16 cellular contexts compared by ENCODE assay signal in the genomic region with DNA sequence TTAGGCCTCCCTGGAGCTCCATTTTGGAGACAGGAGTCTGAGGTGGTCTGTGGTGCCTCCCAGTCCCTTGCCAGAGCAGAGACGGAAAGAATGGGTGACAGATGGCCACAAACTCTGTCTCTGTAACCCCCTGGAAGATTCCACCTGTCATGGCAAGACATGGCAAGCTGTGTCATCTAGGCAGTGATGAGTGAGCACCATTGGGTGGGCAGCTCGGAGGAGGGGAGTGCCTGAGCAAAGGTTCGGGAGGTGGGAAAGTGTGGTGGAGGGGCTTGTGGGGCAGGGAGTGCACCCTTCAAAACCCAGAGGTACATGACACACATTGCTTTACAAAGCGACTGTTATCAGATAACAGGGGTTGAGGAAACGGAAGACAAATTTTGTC. TPM values are rescaled to one million over a fixed set of nuclear protein-coding genes. Genes with fewer than 3 reads are reported as not detected.
A peak's percentile ranks its signal among the peaks of the same experiment; 100 is the strongest.
DNase-seq lines count a peak whose midpoint lies in the region; ATAC-seq and TF ChIP-seq lines count a peak whose summit lies in the region.
"Had no signal": no experiment of that assay in that cellular context is flagged by ENCODE, and none has a peak within 500 bp of the region (broad histone marks: within the 10 kb centered on the region; RNA-seq: fewer than 3 reads in every experiment).

No MANE protein-coding gene starts in this region.

- H4K8ac ChIP-seq in trophoblast cell (ENCODE audit: low read depth, low read length), result no peak overlapping the region

- H3K4ac ChIP-seq in trophoblast cell (ENCODE audit: low read depth, low read length), result no peak overlapping the region

- H3K18ac ChIP-seq in trophoblast cell (ENCODE audit: low read length), result peak overlapping the region; percentile 29

- intact Hi-C loops in thyroid gland (cut with DNase I), result no loop called here
- intact Hi-C loops in activated CD4-positive, alpha-beta memory T cell treated with anti-CD3 and anti-CD28 coated beads for 36 hours (cut with micrococcal nuclease), result no loop called here

- WGBS in trophoblast cell (ENCODE audit: extremely low coverage, insufficient coverage, insufficient read length), result no CpG with 5 or more reads among the region's 5 CpGs
- 80 to 85% methylated on average over 5 of the region's 5 CpGs for WGBS in upper lobe of left lung, 2 donors
- WGBS in thyroid gland, 2 donors, result 88 to 93% methylated on average over 5 of the region's 5 CpGs

- no peak overlapping the region for H3K23ac ChIP-seq in trophoblast cell (ENCODE audit: low read length)

- H3K27ac ChIP-seq in trophoblast cell (ENCODE audit: low read depth, low read length), result no peak overlapping the region
- H3K27ac ChIP-seq in upper lobe of left lung, result peak overlapping the region in 3 of 4 donors; percentile 39 to 96 (median 94)
- H3K27ac ChIP-seq in thyroid gland, result no peak overlapping the region
- H3K27ac ChIP-seq: coronary artery, esophagus muscularis mucosa had no signal

- H3K36me3 Mint-ChIP-seq in activated T-cell treated with anti-CD3 and anti-CD28 coated beads, Interleukin-2, amount 50 U/mL, for 24 hours (ENCODE audit: low read depth), result peaks cover 4% of the 10 kb centered on the region
- no peaks in the 10 kb centered on the region for H3K36me3 Mint-ChIP-seq in activated CD4-positive, alpha-beta memory T cell treated with anti-CD3 and anti-CD28 coated beads for 36 hours
- H3K36me3 Mint-ChIP-seq: WTC11 had no signal

- peaks cover 6% of the 10 kb centered on the region for H3K9me3 Mint-ChIP-seq in activated T-cell treated with anti-CD3 and anti-CD28 coated beads, Interleukin-2, amount 50 U/mL, for 24 hours
- H3K9me3 Mint-ChIP-seq in activated CD4-positive, alpha-beta memory T cell treated with anti-CD3 and anti-CD28 coated beads for 36 hours, result peaks cover 2% of the 10 kb centered on the region
- H3K9me3 Mint-ChIP-seq: WTC11 had no signal

- TF ChIP-seq POLR2A in upper lobe of left lung (IDR thresholded peaks at IDR 0.05) (no peak), thyroid gland (IDR thresholded peaks at IDR 0.05) (no peak)

- no peak overlapping the region for H3K14ac ChIP-seq in trophoblast cell (ENCODE audit: low read length)

- H3K9me3 ChIP-seq in trophoblast cell (ENCODE audit: insufficient read depth, low read depth, low read length) (no peaks in the 10 kb centered on the region), upper lobe of left lung (no peaks in the 10 kb centered on the region), thyroid gland (no peaks in the 10 kb centered on the region)
- H3K9me3 ChIP-seq: esophagus muscularis mucosa, left lung had no signal

- peak overlapping the region; percentile 83 for H3K4me3 Mint-ChIP-seq in activated T-cell treated with anti-CD3 and anti-CD28 coated beads, Interleukin-2, amount 50 U/mL, for 24 hours
- H3K4me3 Mint-ChIP-seq in activated CD4-positive, alpha-beta memory T cell treated with anti-CD3 and anti-CD28 coated beads for 36 hours, result no peak overlapping the region
- H3K4me3 Mint-ChIP-seq: WTC11 had no signal

- H3K36me3 ChIP-seq in trophoblast cell (ENCODE audit: control insufficient read depth in 1 of 2, insufficient read depth in 2 of 2, low read length in 2 of 2), result no peaks in the 10 kb centered on the region
- H3K36me3 ChIP-seq in upper lobe of left lung, result no peaks in the 10 kb centered on the region
- no peaks in the 10 kb centered on the region for H3K36me3 ChIP-seq in thyroid gland
- H3K36me3 ChIP-seq: esophagus muscularis mucosa, left lung had no signal

- H3K9ac ChIP-seq in trophoblast cell (ENCODE audit: low read length), result no peak overlapping the region

- no peak overlapping the region for H2AK5ac ChIP-seq in trophoblast cell (ENCODE audit: low read length)

- peak overlapping the region; percentile 87 for H3K27ac Mint-ChIP-seq in activated T-cell treated with anti-CD3 and anti-CD28 coated beads, Interleukin-2, amount 50 U/mL, for 24 hours
- H3K27ac Mint-ChIP-seq in activated CD4-positive, alpha-beta memory T cell treated with anti-CD3 and anti-CD28 coated beads for 36 hours, result no peak overlapping the region
- H3K27ac Mint-ChIP-seq: WTC11 had no signal

- CTCF ChIA-PET in activated CD4-positive, alpha-beta memory T cell treated with anti-CD3 and anti-CD28 coated beads for 36 hours (lab: Charles Lee), result interaction anchor here (1.0 kb wide), 1 partner anchor 72 kb away, joined by 3 read pairs; no protein-coding TSS in a partner anchor

- TF ChIP-seq CTCF in upper lobe of left lung (IDR thresholded peaks at IDR 0.05) (no peak), thyroid gland (IDR thresholded peaks at IDR 0.05) (no peak)

- peaks cover 3% of the 10 kb centered on the region for H3K27me3 ChIP-seq in trophoblast cell (ENCODE audit: insufficient read depth, low read length)
- H3K27me3 ChIP-seq in upper lobe of left lung, result no peaks in the 10 kb centered on the region
- no peaks in the 10 kb centered on the region for H3K27me3 ChIP-seq in thyroid gland
- H3K27me3 ChIP-seq: esophagus muscularis mucosa had no signal

- H3K4me1 Mint-ChIP-seq in activated T-cell treated with anti-CD3 and anti-CD28 coated beads, Interleukin-2, amount 50 U/mL, for 24 hours (ENCODE audit: low read depth), result peaks cover 67% of the 10 kb centered on the region
- H3K4me1 Mint-ChIP-seq in activated CD4-positive, alpha-beta memory T cell treated with anti-CD3 and anti-CD28 coated beads for 36 hours (ENCODE audit: low read depth), result peaks cover 10% of the 10 kb centered on the region

- no peaks in the 10 kb centered on the region for H3K27me3 Mint-ChIP-seq in activated T-cell treated with anti-CD3 and anti-CD28 coated beads, Interleukin-2, amount 50 U/mL, for 24 hours
- peaks cover 1% of the 10 kb centered on the region for H3K27me3 Mint-ChIP-seq in activated CD4-positive, alpha-beta memory T cell treated with anti-CD3 and anti-CD28 coated beads for 36 hours

- no peak overlapping the region for H2AFZ ChIP-seq in trophoblast cell (ENCODE audit: insufficient read depth, low read length, poor library complexity)

- TF ChIP-seq EP300 in upper lobe of left lung (IDR thresholded peaks at IDR 0.05), result no peak

- H2BK120ac ChIP-seq in trophoblast cell (ENCODE audit: insufficient read depth, low read length, poor library complexity), result no peak overlapping the region

- H3K4me3 ChIP-seq in trophoblast cell (ENCODE audit: low read depth, low read length) (no peak overlapping the region), upper lobe of left lung (no peak overlapping the region), thyroid gland (replicated peaks in 1 of 3) (no peak overlapping the region)
- H3K4me3 ChIP-seq: coronary artery, esophagus muscularis mucosa, left lung had no signal

- H4K91ac ChIP-seq in trophoblast cell (ENCODE audit: low read depth, low read length), result no peak overlapping the region

- H3K79me2 ChIP-seq in trophoblast cell (ENCODE audit: control insufficient read depth, insufficient read depth, low read length, poor library complexity), result peaks cover 17% of the 10 kb centered on the region

- no peak for ATAC-seq in upper lobe of left lung (ENCODE audit: low FRiP score in 2 of 2)
- ATAC-seq in GM18519 (IDR thresholded peaks at IDR 0.05; ENCODE audit: low FRiP score, unreplicated experiment), result no peak
- ATAC-seq: left lung, right cardiac atrium, WTC11 had no signal

- POLR2A ChIA-PET in activated CD4-positive, alpha-beta memory T cell treated with anti-CD3 and anti-CD28 coated beads for 36 hours (lab: Charles Lee), result no interaction called here

- H4K12ac ChIP-seq in trophoblast cell (ENCODE audit: low read depth, low read length), result no peak overlapping the region

- no peak overlapping the region for H3K4me2 ChIP-seq in trophoblast cell (ENCODE audit: low read length)

- H3K79me1 ChIP-seq in trophoblast cell (ENCODE audit: low read length), result peaks cover 20% of the 10 kb centered on the region

- no peak overlapping the region for H2BK5ac ChIP-seq in trophoblast cell (ENCODE audit: low read depth, low read length, poor library complexity)

- DNase-seq in activated gamma-delta T cell treated with anti-CD3 and anti-CD28 coated beads, Interleukin-2, amount 50 U/mL, for 16 hours (ENCODE audit: low read depth), result peak; percentile 44
- DNase-seq in activated gamma-delta T cell treated with Interleukin-2 at 50 U/mL for 16 hours, result no peak
- peak; percentile 47 for DNase-seq in activated T-cell treated with anti-CD3 and anti-CD28 coated beads, Interleukin-2, amount 50 U/mL, for 24 hours
- no peak for DNase-seq in trophoblast cell
- DNase-seq in upper lobe of left lung, result no peak
- DNase-seq in thyroid gland, result no peak
- no peak for DNase-seq in activated CD4-positive, alpha-beta memory T cell treated with anti-CD3 and anti-CD28 coated beads for 36 hours
- DNase-seq: amygdala, DND-41, hypothalamus, left lung, right cardiac atrium had no signal

- H2BK12ac ChIP-seq in trophoblast cell (ENCODE audit: low read length), result no peak overlapping the region

- H3K4me1 ChIP-seq in trophoblast cell (ENCODE audit: control insufficient read depth in 1 of 2, insufficient read depth in 2 of 2, low read length in 2 of 2) (peaks cover 5 to 16% of the 10 kb centered on the region in 2 experiments), upper lobe of left lung (peaks cover 34 to 75% (median 40%) of the 10 kb centered on the region in 4 donors), thyroid gland (peaks cover 0 to 8% of the 10 kb centered on the region in 2 donors)

RNA-seq across cellular contexts. Expression of a gene that starts 3.4 kb away (rescaled TPM):
- 34.8 and 36.0 TPM in 2 replicates for polyA plus RNA-seq in trophoblast cell (2013)
- 10 to 100 TPM; 19.0 to 88.0 (median 59.7) TPM for total RNA-seq in upper lobe of left lung
- 1 to 10 TPM; 4.7 to 7.9 (median 6.6) TPM for total RNA-seq in thyroid gland
- total RNA-seq in activated CD4-positive, alpha-beta memory T cell treated with anti-CD3 and anti-CD28 coated beads for 36 hours, result 10 to 100 TPM; 17.5 to 18.8 TPM

Comparison
In these comparisons a context has a peak if more than half of its experiments do, and no peak if none do; other contexts are left out.
1. DNase-seq: peak in activated gamma-delta T cell treated with anti-CD3 and anti-CD28 coated beads, Interleukin-2, amount 50 U/mL, for 16 hours (single experiment) and activated T-cell treated with anti-CD3 and anti-CD28 coated beads, Interleukin-2, amount 50 U/mL, for 24 hours (single experiment); none in activated gamma-delta T cell treated with Interleukin-2 at 50 U/mL for 16 hours (single experiment), trophoblast cell (0 of 2), upper lobe of left lung (0 of 2), thyroid gland (0 of 2) and activated CD4-positive, alpha-beta memory T cell treated with anti-CD3 and anti-CD28 coated beads for 36 hours (single experiment).
2. H3K27ac ChIP-seq: peak in upper lobe of left lung (3 of 4); none in trophoblast cell (single experiment) and thyroid gland (0 of 3).